In genomic region chr3:157354254-157354653, GRCh38 we compare ENCODE assay signal across 15 cellular contexts.
"Had no signal": no experiment of that assay in that cellular context is flagged by ENCODE, and none has a peak within 500 bp of the region (broad histone marks: within the 10 kb centered on the region; RNA-seq: fewer than 3 reads in every experiment).

No MANE protein-coding gene starts in this region.

- H3K36me3 ChIP-seq: lower lobe of right lung, neutrophil, pancreas, right lobe of liver, thoracic aorta, tibial nerve, upper lobe of left lung had no signal

- H3K4me1 ChIP-seq: lower lobe of right lung, pancreas, right lobe of liver, tibial nerve, upper lobe of left lung had no signal

- H3K27ac ChIP-seq: lower lobe of right lung, neutrophil, pancreas, right lobe of liver, thoracic aorta, tibial nerve, upper lobe of left lung had no signal

- H3K27me3 ChIP-seq: neutrophil, pancreas, right lobe of liver, tibial nerve, upper lobe of left lung had no signal

- ATAC-seq: effector memory CD8-positive, alpha-beta T cell; left ventricle myocardium superior; natural killer cell; right lobe of liver; stimulated activated naive B cell treated with anti-CD40 and anti-IgM and Interleukin-4, amounts not matched to agents 10 μg/mL and 1 μg/mL and 100 μg/mL, for 72 hours had no signal

- DNase-seq: cortex of kidney; effector memory CD8-positive, alpha-beta T cell; left ventricle myocardium superior; lower lobe of right lung; natural killer cell; pancreas; right lobe of liver; small intestine; stimulated activated CD4-positive, alpha-beta T cell treated with anti-CD3 and anti-CD28 coated beads, Interleukin-15, amount 100 ng/mL, for 24 hours; stimulated activated CD4-positive, alpha-beta T cell treated with anti-CD3 and anti-CD28 coated beads, Interleukin-2, amount 100 ng/mL, for 48 hours; stimulated activated naive B cell treated with anti-CD40 and anti-IgM and Interleukin-4, amounts not matched to agents 10 μg/mL and 1 μg/mL and 100 μg/mL, for 72 hours; upper lobe of left lung had no signal

- H3K9me3 ChIP-seq: lower lobe of right lung, neutrophil, pancreas, right lobe of liver, thoracic aorta, tibial nerve, upper lobe of left lung had no signal

- H3K4me3 ChIP-seq: lower lobe of right lung, pancreas, right lobe of liver, thoracic aorta, tibial nerve, upper lobe of left lung had no signal
